Comparison of ENCODE assay signal across 27 cellular contexts in the genomic region with DNA sequence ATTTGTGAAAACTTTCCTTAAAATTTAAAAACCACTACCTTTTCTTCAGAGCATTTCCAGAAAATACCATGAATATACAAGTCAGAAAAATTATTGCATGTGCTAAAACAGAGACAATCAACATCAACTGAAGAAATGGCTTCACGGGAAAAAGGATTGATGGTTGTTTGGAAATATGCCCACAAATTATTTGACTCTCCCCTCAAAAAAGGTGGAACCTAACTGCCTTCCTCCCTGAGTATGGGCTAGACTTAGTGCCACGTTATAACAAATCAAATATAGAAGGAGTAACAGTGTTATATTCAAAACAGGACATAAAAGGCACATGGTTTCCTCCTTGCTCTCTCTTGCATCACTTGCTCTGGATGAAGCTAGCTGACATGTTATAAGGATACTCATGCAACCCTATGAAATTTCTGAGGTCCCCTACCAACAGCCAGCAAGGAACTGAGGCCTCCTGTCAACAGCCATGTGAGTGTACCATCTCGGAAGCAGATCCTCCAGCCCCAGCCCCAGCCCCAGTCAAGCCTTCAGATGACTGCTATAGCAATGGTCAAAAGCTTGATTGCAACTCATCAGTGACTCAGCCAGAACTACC.
"Had no signal": no experiment of that assay in that cellular context is flagged by ENCODE, and none has a peak within 500 bp of the region (broad histone marks: within the 10 kb centered on the region; RNA-seq: fewer than 3 reads in every experiment).

No MANE protein-coding gene starts in this region.

- H3K36me3 ChIP-seq: brain microvascular endothelial cell, esophagus muscularis mucosa, left ventricle myocardium inferior, neural progenitor cell, sigmoid colon, suprapubic skin, tibial nerve had no signal

- H3K27ac ChIP-seq: brain microvascular endothelial cell, coronary artery, esophagus muscularis mucosa, hepatocyte, left ventricle myocardium inferior, neural progenitor cell, parathyroid adenoma, psoas muscle, sigmoid colon, suprapubic skin, tibial nerve had no signal

- H3K27ac Mint-ChIP-seq: effector memory CD8-positive, alpha-beta T cell; natural killer cell; neural progenitor cell; stimulated activated memory B cell treated with anti-CD40 and anti-IgM and Interleukin-4, amounts not matched to agents 10 μg/mL and 1 μg/mL and 100 μg/mL, for 72 hours; T-helper 2 cell treated with Interferon-gamma antibody and Interleukin-4, amounts not matched to agents 5 μg/mL and 100 μg/mL, for 36 hours had no signal

- H3K9me3 ChIP-seq: esophagus muscularis mucosa, left ventricle myocardium inferior, psoas muscle, sigmoid colon, suprapubic skin, tibial nerve had no signal

- ATAC-seq: effector memory CD8-positive, alpha-beta T cell; natural killer cell; psoas muscle; stimulated activated memory B cell treated with anti-CD40 and anti-IgM and Interleukin-4, amounts not matched to agents 10 μg/mL and 1 μg/mL and 100 μg/mL, for 72 hours had no signal

- H3K4me2 ChIP-seq: hepatocyte, neural progenitor cell had no signal

- H3K4me3 ChIP-seq: coronary artery, esophagus muscularis mucosa, hepatocyte, left ventricle myocardium inferior, lung, neural progenitor cell, psoas muscle, sigmoid colon, suprapubic skin, tibial nerve had no signal

- H3K9ac ChIP-seq: neural progenitor cell, parathyroid adenoma had no signal

- H3K4me1 ChIP-seq: neural progenitor cell, parathyroid adenoma, suprapubic skin had no signal

- H3K27me3 ChIP-seq: brain microvascular endothelial cell, esophagus muscularis mucosa, hepatocyte, neural progenitor cell, sigmoid colon, suprapubic skin, tibial nerve had no signal

- H2AFZ ChIP-seq: hepatocyte, neural progenitor cell, parathyroid adenoma had no signal

- H3K36me3 Mint-ChIP-seq: natural killer cell, neural progenitor cell had no signal

- DNase-seq: activated CD4-positive, alpha-beta T cell treated with anti-CD3 and anti-CD28 coated beads for 4 hours; activated CD4-positive, alpha-beta T cell treated with anti-CD3 and anti-CD28 coated beads, Interleukin-2, amount 50 U/mL, for 48 hours; activated CD4-positive, CD25-positive, alpha-beta regulatory T cell; activated naive CD4-positive, alpha-beta T cell; activated T-cell treated with anti-CD3 and anti-CD28 coated beads, Interleukin-2, amount 50 U/mL, for 48 hours; amniotic stem cell; brain microvascular endothelial cell; effector memory CD8-positive, alpha-beta T cell; islet precursor cell; left ventricle myocardium inferior; mesendoderm; natural killer cell; occipital lobe; psoas muscle; sigmoid colon; small intestine; stimulated activated CD4-positive, alpha-beta T cell treated with anti-CD3 and anti-CD28 coated beads, Interleukin-4, amount 100 ng/mL, for 24 hours had no signal

- H3K9me3 Mint-ChIP-seq: effector memory CD8-positive, alpha-beta T cell; natural killer cell; neural progenitor cell; stimulated activated memory B cell treated with anti-CD40 and anti-IgM and Interleukin-4, amounts not matched to agents 10 μg/mL and 1 μg/mL and 100 μg/mL, for 72 hours had no signal
